Comparison of ENCODE assay signal across 8 cellular contexts in genomic region chr3:185585862-185586643, GRCh38. TPM values are rescaled to one million over a fixed set of nuclear protein-coding genes. Genes with fewer than 3 reads are reported as not detected.
DNase-seq lines count a peak whose midpoint lies in the region; ATAC-seq, FAIRE-seq and TF ChIP-seq lines count a peak whose summit lies in the region.

Gene SENP2, plus strand, starts transcription at chr3:185586295. Its CDS starts 119 bp downstream, at chr3:185586414.

- ATAC-seq in HG02798 (IDR thresholded peaks at IDR 0.05; ENCODE audit: poor library complexity, unreplicated experiment) (peak; percentile 97), Right ventricle myocardium superior (ENCODE audit: poor library complexity) (peak; percentile 98), pancreas (peak; percentile 94 to 98 (median 96))

- H3K27ac ChIP-seq in pancreas (peak within 1 kb of the TSS; percentile 89 to 99 (median 92)), tibial artery (peak within 1 kb of the TSS; percentile 90 to 97)

- H3K4me3 ChIP-seq in GM12875 (ENCODE audit: low read depth, low read length): peak within 1 kb of the TSS; percentile 93
- H3K4me3 ChIP-seq in adipocyte (ENCODE audit: low read length): peak within 1 kb of the TSS; percentile 98
- H3K4me3 ChIP-seq in pancreas: peak within 1 kb of the TSS; percentile 54 to 96 (median 92)
- H3K4me3 ChIP-seq in tibial artery: peak within 1 kb of the TSS; percentile 69 to 90

- 1% methylated on average over 62 of the region's 62 CpGs for WGBS in pancreas, 2 donors

- peak; percentile 100 for DNase-seq in NCI-H1436 (lab: John Stamatoyannopoulos, UW)
- peak; percentile 99 for DNase-seq in T follicular helper cell (ENCODE audit: low read depth)
- peak; percentile 100 for DNase-seq in adipocyte (ENCODE audit: low read depth)
- peak; percentile 99 for DNase-seq in Right ventricle myocardium superior
- DNase-seq in pancreas: peak; percentile 98 to 100 (median 99)
- DNase-seq in tibial artery: peak; percentile 99 to 100

- no peak for TF ChIP-seq CTCF in GM12875 (IDR thresholded peaks at IDR 0.05; ENCODE audit: borderline replicate concordance, insufficient read depth, low read depth, low read length)
- TF ChIP-seq CTCF in pancreas (IDR thresholded peaks at IDR 0.05): no peak
- TF ChIP-seq CTCF in tibial artery (IDR thresholded peaks at IDR 0.05): peak in 1 of 2 experiments; percentile 12

- intact Hi-C loops in Right ventricle myocardium superior (cut with DNase I) (no loop called here), pancreas (cut with DNase I) (no loop called here), tibial artery (cut with DNase I; ENCODE audit: low total_unique reads) (loop anchor here (10.0 kb wide), 1 partner anchor 91 kb away; the partner anchor contains the start of gene TMEM41A)

- H3K27me3 ChIP-seq in adipocyte (replicated peaks; ENCODE audit: control insufficient read depth, insufficient read depth, low read length): no peaks in the 10 kb centered on the region
- no peaks in the 10 kb centered on the region for H3K27me3 ChIP-seq in pancreas
- no peaks in the 10 kb centered on the region for H3K27me3 ChIP-seq in tibial artery

- H3K4me1 ChIP-seq in adipocyte (ENCODE audit: control insufficient read depth, insufficient read depth, low read length): peaks cover 16% of the 10 kb centered on the region
- peaks cover 0 to 9% (median 6%) of the 10 kb centered on the region in 3 donors for H3K4me1 ChIP-seq in pancreas
- peaks cover 0 to 28% (median 16%) of the 10 kb centered on the region in 4 donors for H3K4me1 ChIP-seq in tibial artery

- peak within 1 kb of the TSS; percentile 96 for H3K9ac ChIP-seq in adipocyte (ENCODE audit: low read length)

- H3K9me3 ChIP-seq in adipocyte (ENCODE audit: control insufficient read depth, low read length): no peaks in the 10 kb centered on the region
- no peaks in the 10 kb centered on the region for H3K9me3 ChIP-seq in pancreas
- no peaks in the 10 kb centered on the region for H3K9me3 ChIP-seq in tibial artery

- H3K36me3 ChIP-seq in adipocyte (ENCODE audit: control insufficient read depth, insufficient read depth, low read length, severe bottlenecking): peaks cover under 1% of the 10 kb centered on the region
- H3K36me3 ChIP-seq in pancreas: no peaks in the 10 kb centered on the region
- H3K36me3 ChIP-seq in tibial artery: peaks cover 1 to 8% (median 7%) of the 10 kb centered on the region in 3 donors

- peak; percentile 87 for FAIRE-seq in pancreas (lab: Jason Lieb, UNC)

RNA-seq across cellular contexts. Expression of gene SENP2, which starts in this region (rescaled TPM):
- total RNA-seq in Right ventricle myocardium superior: 27.0 TPM
- 10 to 100 TPM; 13.4 to 20.7 (median 15.5) TPM for total RNA-seq in pancreas
- 1 to 10 TPM; 5.7 to 7.1 TPM for polyA plus RNA-seq in pancreas

Comparison
In these comparisons a context has a peak if more than half of its experiments do, and no peak if none do; other contexts are left out.
1. Peak in every context shown above with its lines: DNase-seq, ATAC-seq, H3K4me3 ChIP-seq and H3K27ac ChIP-seq.